ENCODE assay signal across 1 cellular context in genomic region chr10:3118621-3119020, GRCh38.
TF ChIP-seq lines count a peak whose summit lies in the region.

No MANE protein-coding gene starts in this region.

TF ChIP-seq in H1, 55 proteins besides CTCF, POLR2A, EP300 and RAD21:
- TF ChIP-seq CBX8 (IDR thresholded peaks at IDR 0.05; ENCODE audit: borderline replicate concordance, low read depth, low read length) (no peak), POLR2AphosphoS5 (IDR thresholded peaks at IDR 0.05; ENCODE audit: low read depth, low read length) (peak; percentile 27; the same call in 1 of the 2 replicates)
